In the genomic region with DNA sequence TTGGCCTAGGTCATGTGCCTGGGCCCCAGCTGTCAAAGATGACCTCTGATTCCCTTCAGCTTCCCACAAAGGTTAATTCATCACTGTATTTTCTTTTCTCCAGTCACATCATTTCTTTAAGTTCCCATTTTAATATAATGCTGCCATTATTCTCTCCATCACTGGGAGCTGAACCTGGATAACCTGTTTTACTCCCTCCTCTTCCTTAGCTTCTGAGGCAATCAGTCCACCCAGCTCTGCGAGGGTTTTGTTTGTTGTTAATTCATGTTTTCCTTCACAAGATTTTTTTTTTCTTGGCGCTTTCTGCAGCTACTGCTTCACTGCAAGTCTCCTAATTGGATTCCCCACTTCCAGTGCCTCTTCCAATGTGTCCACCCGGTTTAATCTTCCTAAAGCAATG, we compare ENCODE assay signal across 16 cellular contexts. TPM values are rescaled to one million over a fixed set of nuclear protein-coding genes. Genes with fewer than 3 reads are reported as not detected.
DNase-seq lines count a peak whose midpoint lies in the region; ATAC-seq lines count a peak whose summit lies in the region.
"Had no signal": no experiment of that assay in that cellular context is flagged by ENCODE, and none has a peak within 500 bp of the region (broad histone marks: within the 10 kb centered on the region; RNA-seq: fewer than 3 reads in every experiment).

No MANE protein-coding gene starts in this region.

- peaks cover 53% of the 10 kb centered on the region for H3K4me1 Mint-ChIP-seq in stimulated activated memory B cell treated with anti-CD40 and anti-IgM and Interleukin-4, amounts not matched to agents 10 μg/mL and 1 μg/mL and 100 μg/mL, for 72 hours

- ATAC-seq in stimulated activated memory B cell treated with anti-CD40 and anti-IgM and Interleukin-4, amounts not matched to agents 10 μg/mL and 1 μg/mL and 100 μg/mL, for 72 hours: no peak
- ATAC-seq in GM21737 (IDR thresholded peaks at IDR 0.05; ENCODE audit: unreplicated experiment): no peak
- ATAC-seq: GM12878, Panc1 had no signal

- H3K4me3 Mint-ChIP-seq in stimulated activated memory B cell treated with anti-CD40 and anti-IgM and Interleukin-4, amounts not matched to agents 10 μg/mL and 1 μg/mL and 100 μg/mL, for 72 hours: no peak overlapping the region

- H3K27ac Mint-ChIP-seq in stimulated activated memory B cell treated with anti-CD40 and anti-IgM and Interleukin-4, amounts not matched to agents 10 μg/mL and 1 μg/mL and 100 μg/mL, for 72 hours: peak overlapping the region; percentile 21

- H3K27me3 Mint-ChIP-seq in stimulated activated memory B cell treated with anti-CD40 and anti-IgM and Interleukin-4, amounts not matched to agents 10 μg/mL and 1 μg/mL and 100 μg/mL, for 72 hours: no peaks in the 10 kb centered on the region

- DNase-seq in NCI-H2171 treated with DMSO at 0.1 percent for 48 hours (lab: John Stamatoyannopoulos, UW) (peak; percentile 60), NCI-H2171 (lab: John Stamatoyannopoulos, UW) (no peak), HT-29 (ENCODE audit: low spot score) (peak; percentile 43), SK-N-DZ (ENCODE audit: low spot score) (peak; percentile 27), NCI-H1436 (lab: John Stamatoyannopoulos, UW) (no peak), GM03348 (ENCODE audit: low spot score) (no peak)
- DNase-seq: DND-41, GM23248, KBM-7, NCI-H1092, NCI-H2081 treated with DMSO at 0.1 percent for 48 hours, NCI-H69 had no signal

- H3K9me3 Mint-ChIP-seq in stimulated activated memory B cell treated with anti-CD40 and anti-IgM and Interleukin-4, amounts not matched to agents 10 μg/mL and 1 μg/mL and 100 μg/mL, for 72 hours: no peaks in the 10 kb centered on the region

- peaks cover 13% of the 10 kb centered on the region for H3K36me3 Mint-ChIP-seq in stimulated activated memory B cell treated with anti-CD40 and anti-IgM and Interleukin-4, amounts not matched to agents 10 μg/mL and 1 μg/mL and 100 μg/mL, for 72 hours

RNA-seq across cellular contexts. Expression of gene EML4, which starts 5.1 kb away (rescaled TPM):
- total RNA-seq in HT-29 (2014; rRNA removed; shearing (Covaris generic)): 80.0 and 81.9 TPM in 2 replicates
- 46.4 and 51.0 TPM in 2 replicates for polyA plus RNA-seq in SK-N-DZ (2014; cell fraction: cytosol; rRNA removed)
- 78.8 and 81.0 TPM in 2 replicates for polyA plus RNA-seq in SK-N-DZ (2014; cell fraction: nucleus; rRNA removed)

Comparison
In these comparisons a context has a peak if more than half of its experiments do, and no peak if none do; other contexts are left out.
1. DNase-seq: peak in NCI-H2171 treated with DMSO at 0.1 percent for 48 hours (single experiment), HT-29 (single experiment) and SK-N-DZ (single experiment); none in NCI-H2171 (single experiment), NCI-H1436 (single experiment) and GM03348 (single experiment).